Comparison of ENCODE assay signal across 1 cellular context in the genomic region with DNA sequence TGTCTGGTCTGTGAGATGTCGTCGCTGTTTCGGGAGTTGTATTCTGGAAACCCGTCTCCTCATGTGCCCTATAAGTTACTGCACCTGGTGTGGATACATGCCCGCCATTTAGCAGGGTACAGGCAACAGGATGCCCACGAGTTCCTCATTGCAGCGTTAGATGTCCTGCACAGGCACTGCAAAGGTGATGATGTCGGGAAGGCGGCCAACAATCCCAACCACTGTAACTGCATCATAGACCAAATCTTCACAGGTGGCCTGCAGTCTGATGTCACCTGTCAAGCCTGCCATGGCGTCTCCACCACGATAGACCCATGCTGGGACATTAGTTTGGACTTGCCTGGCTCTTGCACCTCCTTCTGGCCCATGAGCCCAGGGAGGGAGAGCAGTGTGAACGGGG.
TF ChIP-seq lines count a peak whose summit lies in the region.

No MANE protein-coding gene starts in this region.

TF ChIP-seq in HepG2, 621 proteins besides CTCF, POLR2A, EP300 and RAD21:
- TF ChIP-seq FOXM1 (CRISPR knock-in tag; IDR thresholded peaks at IDR 0.05) (no peak), ZBTB38 (CRISPR knock-in tag; IDR thresholded peaks at IDR 0.05) (peak; percentile 94), CHD4 (IDR thresholded peaks at IDR 0.05; ENCODE audit: borderline replicate concordance, low read length) (no peak)
- TF ChIP-seq, protein P1, sequence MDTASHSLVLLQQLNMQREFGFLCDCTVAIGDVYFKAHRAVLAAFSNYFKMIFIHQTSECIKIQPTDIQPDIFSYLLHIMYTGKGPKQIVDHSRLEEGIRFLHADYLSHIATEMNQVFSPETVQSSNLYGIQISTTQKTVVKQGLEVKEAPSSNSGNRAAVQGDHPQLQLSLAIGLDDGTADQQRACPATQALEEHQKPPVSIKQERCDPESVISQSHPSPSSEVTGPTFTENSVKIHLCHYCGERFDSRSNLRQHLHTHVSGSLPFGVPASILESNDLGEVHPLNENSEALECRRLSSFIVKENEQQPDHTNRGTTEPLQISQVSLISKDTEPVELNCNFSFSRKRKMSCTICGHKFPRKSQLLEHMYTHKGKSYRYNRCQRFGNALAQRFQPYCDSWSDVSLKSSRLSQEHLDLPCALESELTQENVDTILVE (CRISPR knock-in tag; IDR thresholded peaks at IDR 0.05), result no peak
- TF ChIP-seq, protein P2, sequence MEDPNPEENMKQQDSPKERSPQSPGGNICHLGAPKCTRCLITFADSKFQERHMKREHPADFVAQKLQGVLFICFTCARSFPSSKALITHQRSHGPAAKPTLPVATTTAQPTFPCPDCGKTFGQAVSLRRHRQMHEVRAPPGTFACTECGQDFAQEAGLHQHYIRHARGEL (CRISPR knock-in tag; IDR thresholded peaks at IDR 0.05), result no peak
